ENCODE assay signal across 1 cellular context in genomic region chr17:73304971-73305786, GRCh38.
TF ChIP-seq lines count a peak whose summit lies in the region.

No MANE protein-coding gene starts in this region.

TF ChIP-seq in HepG2, 621 proteins besides CTCF, POLR2A, EP300 and RAD21 (continued from another document):
- TF ChIP-seq ZNF784 (CRISPR knock-in tag; IDR thresholded peaks at IDR 0.05; ENCODE audit: borderline replicate concordance): no peak
- TF ChIP-seq KDM4B (CRISPR knock-in tag; IDR thresholded peaks at IDR 0.05): 0 out of 2 replicates have a peak, but pooled peaks have one; percentile 21
- peak; percentile 93 for TF ChIP-seq PATZ1 (CRISPR knock-in tag; IDR thresholded peaks at IDR 0.05)
- TF ChIP-seq MYC (CRISPR knock-in tag; IDR thresholded peaks at IDR 0.05; ENCODE audit: borderline replicate concordance): 0 out of 2 replicates have a peak, but pooled peaks have one; percentile 15
- TF ChIP-seq XRCC5 (optimal IDR thresholded peaks at IDR 0.05; ENCODE audit: low read length): peak; percentile 19
- TF ChIP-seq IRF2 (CRISPR knock-in tag; IDR thresholded peaks at IDR 0.05): 0 out of 2 replicates have a peak, but pooled peaks have one; percentile 33
- TF ChIP-seq ZBTB7A (CRISPR knock-in tag; IDR thresholded peaks at IDR 0.05): no peak
- peak; percentile 76 for TF ChIP-seq AGO2 (optimal IDR thresholded peaks at IDR 0.05; ENCODE audit: low read depth, low read length)
- TF ChIP-seq SNAI1 (CRISPR knock-in tag; IDR thresholded peaks at IDR 0.05; ENCODE audit: borderline replicate concordance): no peak
- 0 out of 2 replicates have a peak, but pooled peaks have one; percentile 55 for TF ChIP-seq ZNF619 (CRISPR knock-in tag; IDR thresholded peaks at IDR 0.05)
- TF ChIP-seq ZNF230 (CRISPR knock-in tag; IDR thresholded peaks at IDR 0.05): 0 out of 2 replicates have a peak, but pooled peaks have one; percentile 52
- no peak for TF ChIP-seq ZNF260 (CRISPR knock-in tag; IDR thresholded peaks at IDR 0.05; ENCODE audit: borderline replicate concordance, low read depth)
- TF ChIP-seq ZBTB38 (CRISPR knock-in tag; IDR thresholded peaks at IDR 0.05): 0 out of 2 replicates have a peak, but pooled peaks have one; percentile 43
- TF ChIP-seq STAG1 (CRISPR knock-in tag; IDR thresholded peaks at IDR 0.05): peak; percentile 22; the same call in 1 of the 2 replicates
- no peak for TF ChIP-seq PBX2 (CRISPR knock-in tag; IDR thresholded peaks at IDR 0.05)
